Comparison of ENCODE assay signal across 8 cellular contexts in the genomic region with DNA sequence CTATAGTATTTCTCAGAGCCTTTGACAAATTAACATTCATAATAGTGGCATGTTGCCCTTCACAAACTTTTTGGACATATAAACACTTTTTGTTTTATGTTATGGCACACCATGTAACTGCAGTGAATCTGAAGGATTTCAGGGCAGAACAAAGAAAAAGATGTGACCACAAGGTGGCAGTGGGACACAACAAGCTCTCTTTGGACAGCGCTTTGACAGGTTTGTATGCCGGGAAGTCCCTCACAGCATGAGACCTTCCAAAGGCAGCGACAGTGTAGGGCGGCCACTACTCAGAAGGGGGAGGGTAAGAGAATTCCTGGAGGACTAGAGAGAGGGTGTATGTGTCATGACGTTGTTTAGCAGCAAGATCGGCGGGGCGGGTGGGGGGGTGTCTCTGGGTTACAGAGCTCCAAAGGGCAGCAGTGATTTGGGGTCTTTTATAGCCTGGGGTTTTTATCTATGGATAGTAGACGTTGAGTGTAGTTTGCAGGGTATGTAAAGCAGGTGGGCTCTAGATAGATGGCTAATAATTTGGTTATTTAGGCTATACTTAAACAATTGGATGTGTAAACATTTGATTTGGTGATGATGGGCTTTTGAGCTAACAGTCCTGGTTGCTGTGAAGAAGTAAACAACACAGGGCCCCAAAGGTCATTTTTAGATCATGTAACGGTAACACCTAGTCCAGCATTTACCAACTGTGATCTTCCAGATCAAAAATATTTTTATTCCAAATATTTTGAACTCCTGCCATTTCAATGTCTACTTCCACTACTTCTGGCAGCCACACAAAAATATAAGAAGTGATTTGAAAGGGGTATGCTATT. TPM values are rescaled to one million over a fixed set of nuclear protein-coding genes. Genes with fewer than 3 reads are reported as not detected.
DNase-seq lines count a peak whose midpoint lies in the region; ATAC-seq lines count a peak whose summit lies in the region.

No MANE protein-coding gene starts in this region.

- ATAC-seq in GM21367 (IDR thresholded peaks at IDR 0.05; ENCODE audit: unreplicated experiment): peak; percentile 82

- H3K27ac ChIP-seq in effector memory CD4-positive, alpha-beta T cell (ENCODE audit: insufficient read depth, low read length, poor library complexity, severe bottlenecking): no peak overlapping the region

- DNase-seq in COLO829 (ENCODE audit: low spot score) (peak; percentile 59), HS-27A (ENCODE audit: low read depth) (peak; percentile 86), NCI-H82 (lab: John Stamatoyannopoulos, UW) (peak; percentile 92), myocyte (ENCODE audit: low read depth) (peak; percentile 53)
- peak; percentile 53 to 69 for DNase-seq in activated CD4-positive, alpha-beta T cell treated with anti-CD3 and anti-CD28 coated beads, Interleukin-2, amount 50 U/mL, for 48 hours
- DNase-seq in effector memory CD4-positive, alpha-beta T cell: peak; percentile 42 to 54 (median 46)
- DNase-seq in stimulated activated naive CD4-positive, alpha-beta T cell treated with Interleukin-2 at 50 U/mL for 16 hours (lab: John Stamatoyannopoulos, UW): peak; percentile 54

- H3K4me1 ChIP-seq in effector memory CD4-positive, alpha-beta T cell (ENCODE audit: control insufficient read depth, insufficient read depth, low read length, poor library complexity, severe bottlenecking): peaks cover 9% of the 10 kb centered on the region

- no peaks in the 10 kb centered on the region for H3K27me3 ChIP-seq in effector memory CD4-positive, alpha-beta T cell (replicated peaks; ENCODE audit: control insufficient read depth, insufficient read depth, low read length, poor library complexity, severe bottlenecking)

- H3K9me3 ChIP-seq in effector memory CD4-positive, alpha-beta T cell (ENCODE audit: control insufficient read depth, low read length): no peaks in the 10 kb centered on the region

- H3K4me3 ChIP-seq in effector memory CD4-positive, alpha-beta T cell (ENCODE audit: insufficient read depth, low read depth, low read length, poor library complexity, severe bottlenecking): no peak overlapping the region

- H3K36me3 ChIP-seq in effector memory CD4-positive, alpha-beta T cell (ENCODE audit: control insufficient read depth, insufficient read depth, low read length): peaks cover 2% of the 10 kb centered on the region

RNA-seq across cellular contexts. Expression of a gene that starts 22.9 kb away (rescaled TPM):
- total RNA-seq in myocyte: 2.8 and 4.8 TPM in 2 replicates
- 3.2 TPM for polyA plus RNA-seq in myocyte (2012)

RNA-seq across cellular contexts. Expression of a gene that starts 46.5 kb away (rescaled TPM):
- total RNA-seq in myocyte: 20.6 and 26.7 TPM in 2 replicates
- 9.4 TPM for polyA plus RNA-seq in myocyte (2012)
